In genomic region chr2:60175290-60175689, GRCh38 we compare ENCODE assay signal across 26 cellular contexts.
"Had no signal": no experiment of that assay in that cellular context is flagged by ENCODE, and none has a peak within 500 bp of the region (broad histone marks: within the 10 kb centered on the region; RNA-seq: fewer than 3 reads in every experiment).

No MANE protein-coding gene starts in this region.

- H3K36me3 ChIP-seq: neural progenitor cell, ovary, stomach, thoracic aorta, thyroid gland, tibial nerve, upper lobe of left lung, vagina had no signal

- H3K27ac ChIP-seq: neural progenitor cell, ovary, parathyroid adenoma, psoas muscle, skin epidermis, stomach, thoracic aorta, thyroid gland, tibial nerve, upper lobe of left lung, vagina had no signal

- H3K4me1 ChIP-seq: parathyroid adenoma, psoas muscle, stomach, thyroid gland, tibial nerve, upper lobe of left lung, vagina had no signal

- H3K27me3 ChIP-seq: neural progenitor cell, ovary, stomach, thyroid gland, tibial nerve, upper lobe of left lung, vagina had no signal

- DNase-seq: naive thymus-derived CD4-positive, alpha-beta T cell; natural killer cell; occipital lobe; ovary; posterior cingulate gyrus; psoas muscle; right cardiac atrium; stimulated activated CD4-positive, alpha-beta T cell treated with anti-CD3 and anti-CD28 coated beads, Interleukin-15, amount 100 ng/mL, for 24 hours; stimulated activated CD4-positive, alpha-beta T cell treated with anti-CD3 and anti-CD28 coated beads, Interleukin-2, amount 100 ng/mL, for 24 hours; stimulated activated CD4-positive, alpha-beta T cell treated with anti-CD3 and anti-CD28 coated beads, Interleukin-2, amount 100 ng/mL, for 48 hours; stimulated activated CD4-positive, alpha-beta T cell treated with anti-CD3 and anti-CD28 coated beads, Interleukin-4, amount 100 ng/mL, for 24 hours; stimulated activated naive B cell treated with anti-CD40 and anti-IgM and Interleukin-4, amounts not matched to agents 10 μg/mL and 1 μg/mL and 100 μg/mL, for 72 hours; stimulated activated naive CD4-positive, alpha-beta T cell treated with Interleukin-2 at 50 U/mL for 16 hours; stomach; thyroid gland; trophoblast cell; upper lobe of left lung had no signal

- H3K9me3 ChIP-seq: ovary, psoas muscle, stomach, thoracic aorta, thyroid gland, tibial nerve, upper lobe of left lung, vagina had no signal

- FAIRE-seq: urothelium cell line had no signal

- ATAC-seq: naive thymus-derived CD4-positive, alpha-beta T cell; natural killer cell; psoas muscle; right cardiac atrium; sciatic nerve; stimulated activated effector memory CD8-positive, alpha-beta T cell treated with anti-CD3 and anti-CD28 coated beads, Interleukin-12 subunit alpha, Interleukin-12 subunit beta, amount 100 ng/mL, for 72 hours; stimulated activated naive B cell treated with anti-CD40 and anti-IgM and Interleukin-4, amounts not matched to agents 10 μg/mL and 1 μg/mL and 100 μg/mL, for 72 hours had no signal

- H3K4me3 ChIP-seq: neural progenitor cell, ovary, psoas muscle, skin epidermis, stomach, thoracic aorta, thyroid gland, tibial nerve, upper lobe of left lung, vagina had no signal

- H3K9ac ChIP-seq: neural progenitor cell, parathyroid adenoma had no signal
